12 cellular contexts compared by ENCODE assay signal in genomic region chr13:40910324-40911050, GRCh38.
DNase-seq lines count a peak whose midpoint lies in the region; ATAC-seq, FAIRE-seq and TF ChIP-seq lines count a peak whose summit lies in the region.
"Had no signal": no experiment of that assay in that cellular context is flagged by ENCODE, and none has a peak within 500 bp of the region (broad histone marks: within the 10 kb centered on the region; RNA-seq: fewer than 3 reads in every experiment).

No MANE protein-coding gene starts in this region.

- H4K20me1 ChIP-seq in GM12878 (ENCODE audit: control insufficient read depth, insufficient read depth), result no peaks in the 10 kb centered on the region

- H3K27ac ChIP-seq in GM12878 (ENCODE audit: control insufficient read depth, insufficient read depth) (no peak overlapping the region; the same call in 1 of the 2 replicates), tibial nerve (no peak overlapping the region)
- H3K27ac ChIP-seq: prostate gland had no signal

- 14% methylated on average over 1 of the region's 2 CpGs for WGBS in GM12878 (ENCODE audit: insufficient coverage, insufficient replicate concordance, low lambda C conversion rate, missing lambda C conversion rate)
- WGBS in tibial nerve, 2 donors, result 92 to 95% methylated on average over 2 of the region's 2 CpGs

- DNase-seq in AG08395 (ENCODE audit: low spot score), result peak; percentile 7
- DNase-seq in GM12878 (ENCODE audit: low read depth, low spot score), result peak; percentile 21
- DNase-seq in mucosa of descending colon, result no peak
- no peak for DNase-seq in tibial nerve (ENCODE audit: low spot score in 2 of 2)
- DNase-seq in midbrain (lab: John Stamatoyannopoulos, UW), result no peak
- no peak for DNase-seq in amygdala (lab: John Stamatoyannopoulos, UW)
- DNase-seq: CD8-positive, alpha-beta T cell; NCI-H1694 treated with DMSO at 0.1 percent for 48 hours; Right ventricle myocardium superior had no signal

- H3K36me3 ChIP-seq in GM12878 (ENCODE audit: control insufficient read depth in 2 of 2, insufficient read depth in 2 of 2, low read length in 1 of 2) (no peaks in the 10 kb centered on the region), mucosa of descending colon (ENCODE audit: low read depth) (no peaks in the 10 kb centered on the region), tibial nerve (no peaks in the 10 kb centered on the region)
- H3K36me3 ChIP-seq: prostate gland had no signal

- H3K4me3 ChIP-seq in GM12878 (no peak overlapping the region), mucosa of descending colon (no peak overlapping the region), tibial nerve (no peak overlapping the region)
- H3K4me3 ChIP-seq: prostate gland had no signal

- in situ Hi-C loops in GM12878 (cut with MboI), result no loop called here

- ATAC-seq in GM18508 (IDR thresholded peaks at IDR 0.05; ENCODE audit: insufficient read depth, unreplicated experiment) (peak; percentile 48), HG02870 (IDR thresholded peaks at IDR 0.05; ENCODE audit: unreplicated experiment) (peak; percentile 89), GM12878 (peak; percentile 94), mucosa of descending colon (no peak)
- ATAC-seq: CD8-positive, alpha-beta T cell had no signal

- SMC1A ChIA-PET in GM12878 (lab: Charles Lee; ENCODE audit: uncharacterized antibody, unreplicated experiment), result interaction anchor here (0.7 to 5.8 kb wide), 2 partner anchors 10 to 698 kb away, joined by 3 to 22 read pairs; no protein-coding TSS in a partner anchor

- 0 out of 2 replicates have a peak overlapping the region, but pooled peaks have one; percentile 3 for H3K4me2 ChIP-seq in GM12878 (ENCODE audit: control insufficient read depth, insufficient read depth)

- TF ChIP-seq CTCF in GM12878 (IDR thresholded peaks at IDR 0.05 in 2 of 3, conservative IDR thresholded peaks at IDR 0.05 in 1 of 3; ENCODE audit: control insufficient read depth in 2 of 3, extremely low read depth in 1 of 3, insufficient read depth in 1 of 3, low read depth in 3 of 3, low read length in 3 of 3), result no peak
- TF ChIP-seq CTCF in mucosa of descending colon (IDR thresholded peaks at IDR 0.05), result no peak
- TF ChIP-seq CTCF in tibial nerve (IDR thresholded peaks at IDR 0.05), result no peak

- peaks cover 2% of the 10 kb centered on the region; the same call in 2 of the 3 replicates for H3K9me3 ChIP-seq in GM12878 (replicated peaks; ENCODE audit: control insufficient read depth, insufficient read depth, low read length)
- H3K9me3 ChIP-seq in mucosa of descending colon, result no peaks in the 10 kb centered on the region
- no peaks in the 10 kb centered on the region for H3K9me3 ChIP-seq in tibial nerve
- H3K9me3 ChIP-seq: prostate gland had no signal

- H3K79me2 ChIP-seq in GM12878 (ENCODE audit: control insufficient read depth, insufficient read depth, low read length), result no peaks in the 10 kb centered on the region

- no peak overlapping the region for H2AFZ ChIP-seq in GM12878 (ENCODE audit: control insufficient read depth, low read depth, low read length)

- H3K9ac ChIP-seq in GM12878 (ENCODE audit: control insufficient read depth, insufficient read depth, low read length), result no peak overlapping the region

- no TSS peak for BruUV-seq in GM12878 (replicated peaks; lab: Mats Ljungman, UMichigan)

- no peak for TF ChIP-seq RAD21 in GM12878 (IDR thresholded peaks at IDR 0.05; ENCODE audit: insufficient read depth, low read depth, low read length)

- peak; percentile 23 for FAIRE-seq in GM12878 (lab: Jason Lieb, UNC)

- H3K4me1 ChIP-seq in GM12878 (ENCODE audit: control insufficient read depth, insufficient read depth, low read length) (peaks cover 5% of the 10 kb centered on the region; the same call in 1 of the 2 replicates), mucosa of descending colon (ENCODE audit: low read depth) (no peaks in the 10 kb centered on the region), tibial nerve (peaks cover 0 to 6% (median 0%) of the 10 kb centered on the region in 4 donors)
- H3K4me1 ChIP-seq: prostate gland had no signal

- no peaks in the 10 kb centered on the region for H3K27me3 ChIP-seq in GM12878 (replicated peaks in 1 of 2; ENCODE audit: control insufficient read depth in 2 of 2, insufficient read depth in 2 of 2, low read length in 1 of 2)
- H3K27me3 ChIP-seq in tibial nerve, result no peaks in the 10 kb centered on the region

- CTCF ChIA-PET in GM12878 (lab: Yijun Ruan, JAX), result interaction anchor here (1.0 kb wide), 1 partner anchor 10 kb away, joined by 4 read pairs; no protein-coding TSS in a partner anchor

- RAD21 ChIA-PET in GM12878 (lab: Charles Lee; ENCODE audit: unreplicated experiment), result no interaction called here

- intact Hi-C loops in GM12878 (cut with micrococcal nuclease; ENCODE audit: unreplicated experiment) (loop anchor here (5.0 kb wide), 1 partner anchor 93 kb away; no protein-coding TSS in a partner anchor), mucosa of descending colon (cut with DNase I, micrococcal nuclease) (no loop called here)

- TF ChIP-seq POLR2A in GM12878 (IDR thresholded peaks at IDR 0.05; ENCODE audit: low read depth, low read length) (no peak), tibial nerve (IDR thresholded peaks at IDR 0.05) (no peak)

- TF ChIP-seq EP300 in GM12878 (IDR thresholded peaks at IDR 0.05; ENCODE audit: borderline replicate concordance in 1 of 2, control insufficient read depth in 1 of 2, low read depth in 2 of 2, low read length in 2 of 2), result peak in 1 of 2 experiments; percentile 54; a peak in 1 of 4 replicates
- TF ChIP-seq EP300 in tibial nerve (IDR thresholded peaks at IDR 0.05), result no peak

- POLR2A ChIA-PET in GM12878 (lab: Charles Lee), result interaction anchor here (0.5 kb wide), 1 partner anchor 23 kb away, joined by 3 read pairs; no protein-coding TSS in a partner anchor

TF ChIP-seq in GM12878, 131 proteins besides CTCF, POLR2A, EP300 and RAD21 (continues in another document):
- TF ChIP-seq CHD2 (IDR thresholded peaks at IDR 0.05; ENCODE audit: borderline replicate concordance, low read depth, low read length) (no peak), ZBED1 (IDR thresholded peaks at IDR 0.05; ENCODE audit: borderline replicate concordance) (no peak), TAF1 (IDR thresholded peaks at IDR 0.05; ENCODE audit: borderline replicate concordance, low read depth, low read length) (no peak), NR2C1 (IDR thresholded peaks at IDR 0.05) (no peak), ZNF384 (IDR thresholded peaks at IDR 0.05; ENCODE audit: borderline replicate concordance, low read depth, low read length) (peak; percentile 67), NBN (IDR thresholded peaks at IDR 0.05) (peak; percentile 49; the same call in 1 of the 2 replicates), TCF7 (IDR thresholded peaks at IDR 0.05; ENCODE audit: borderline replicate concordance) (no peak), PKNOX1 (IDR thresholded peaks at IDR 0.05) (peak; percentile 90), ATF7 (IDR thresholded peaks at IDR 0.05; ENCODE audit: low read depth) (peak; percentile 53), SRF (IDR thresholded peaks at IDR 0.05; ENCODE audit: low read depth in 2 of 2, low read length in 2 of 2) (no peak), SUZ12 (IDR thresholded peaks at IDR 0.05; ENCODE audit: unreplicated experiment) (no peak), IKZF2 (IDR thresholded peaks at IDR 0.05) (peak; percentile 40 to 52; a peak in 3 of 4 replicates), MAX (IDR thresholded peaks at IDR 0.05; ENCODE audit: low read depth, low read length) (no peak), JUNB (IDR thresholded peaks at IDR 0.05) (peak; percentile 60), POLR2AphosphoS2 (IDR thresholded peaks at IDR 0.05; ENCODE audit: low read depth, low read length) (no peak), CBX5 (IDR thresholded peaks at IDR 0.05; ENCODE audit: low read depth) (peak; percentile 43; the same call in 1 of the 2 replicates), CREB1 (IDR thresholded peaks at IDR 0.05; ENCODE audit: low read depth) (no peak), EED (IDR thresholded peaks at IDR 0.05; ENCODE audit: low read depth) (no peak), NFIC (IDR thresholded peaks at IDR 0.05; ENCODE audit: low read depth, low read length) (0 out of 2 replicates have a peak, but pooled peaks have one; percentile 21), ZSCAN29 (IDR thresholded peaks at IDR 0.05) (no peak), SP1 (IDR thresholded peaks at IDR 0.05; ENCODE audit: low read depth, low read length) (no peak), BHLHE40 (IDR thresholded peaks at IDR 0.05; ENCODE audit: borderline replicate concordance in 1 of 2, low read depth in 2 of 2, low read length in 1 of 2) (peak in 1 of 2 experiments; percentile 35; a peak in 1 of 4 replicates), MYB (IDR thresholded peaks at IDR 0.05; ENCODE audit: borderline replicate concordance, low read depth, low read length) (no peak), MTA2 (IDR thresholded peaks at IDR 0.05; ENCODE audit: low read depth) (peak; percentile 68; the same call in 1 of the 2 replicates), CREM (IDR thresholded peaks at IDR 0.05; ENCODE audit: low read depth) (0 out of 2 replicates have a peak, but pooled peaks have one; percentile 14), STAT1 (conservative IDR thresholded peaks at IDR 0.05) (no peak), CBFB (IDR thresholded peaks at IDR 0.05; ENCODE audit: low read depth) (no peak)

Comparison
In these comparisons a context has a peak if more than half of its experiments do, and no peak if none do; other contexts are left out.
1. DNase-seq: peak in AG08395 (single experiment) and GM12878 (single experiment); none in mucosa of descending colon (0 of 3), tibial nerve (0 of 2), midbrain (single experiment) and amygdala (0 of 56).